ENCODE assay signal across 17 cellular contexts in the genomic region with DNA sequence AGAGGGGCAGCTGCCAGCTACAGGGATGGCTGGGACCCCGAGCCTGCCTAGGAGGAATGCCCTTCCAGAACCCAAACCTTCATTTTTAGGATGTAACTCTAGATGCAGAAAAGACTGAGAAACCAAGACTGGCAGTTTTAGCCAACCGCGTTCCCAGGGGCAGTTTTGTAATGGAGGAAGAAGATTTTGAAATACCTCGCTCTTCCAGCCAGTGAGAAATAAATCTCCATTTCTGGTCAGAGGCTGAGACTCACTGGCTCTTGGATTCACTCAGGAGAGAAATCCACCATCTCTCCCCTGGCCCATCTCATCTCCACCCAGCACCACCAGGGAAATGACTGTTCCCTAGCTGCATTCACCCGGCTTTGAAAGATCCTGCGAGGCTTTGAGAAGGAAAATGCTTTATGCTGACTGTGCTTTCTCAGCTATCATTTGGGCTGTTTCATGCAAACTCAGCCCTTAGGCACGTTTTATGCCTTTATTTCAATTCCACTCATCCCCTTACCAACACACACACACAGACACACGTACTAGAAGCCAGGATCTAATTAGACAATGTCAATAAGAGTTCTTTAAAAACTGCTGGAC.
A peak's percentile ranks its signal among the peaks of the same experiment; 100 is the strongest.
DNase-seq lines count a peak whose midpoint lies in the region; FAIRE-seq and TF ChIP-seq lines count a peak whose summit lies in the region.
"Had no signal": no experiment of that assay in that cellular context is flagged by ENCODE, and none has a peak within 500 bp of the region (broad histone marks: within the 10 kb centered on the region; RNA-seq: fewer than 3 reads in every experiment).

No MANE protein-coding gene starts in this region.

- H4K8ac ChIP-seq in trophoblast cell (ENCODE audit: low read depth, low read length): no peak overlapping the region

- H3K27ac ChIP-seq in small intestine (ENCODE audit: low read depth in 1 of 2, low read length in 1 of 2) (no peak overlapping the region), trophoblast cell (ENCODE audit: low read depth, low read length) (no peak overlapping the region)
- H3K27ac ChIP-seq: body of pancreas, ovary had no signal

- H3K9me3 ChIP-seq in small intestine (ENCODE audit: control insufficient read depth, low read depth): no peaks in the 10 kb centered on the region
- peaks cover 2% of the 10 kb centered on the region for H3K9me3 ChIP-seq in trophoblast cell (ENCODE audit: insufficient read depth, low read depth, low read length)
- H3K9me3 ChIP-seq: BE2C, body of pancreas, ovary had no signal

- H2BK12ac ChIP-seq in trophoblast cell (ENCODE audit: low read length): no peak overlapping the region

- no peak overlapping the region for H2BK120ac ChIP-seq in trophoblast cell (ENCODE audit: insufficient read depth, low read length, poor library complexity)

- no peak overlapping the region for H4K91ac ChIP-seq in trophoblast cell (ENCODE audit: low read depth, low read length)

- no peaks in the 10 kb centered on the region for H3K79me2 ChIP-seq in trophoblast cell (ENCODE audit: control insufficient read depth, insufficient read depth, low read length, poor library complexity)

- H3K4me2 ChIP-seq in trophoblast cell (ENCODE audit: low read length): no peak overlapping the region

- no peak overlapping the region for H3K4me3 ChIP-seq in NB4 (ENCODE audit: low read depth, low read length)
- H3K4me3 ChIP-seq in cardiac fibroblast (replicated peaks in 1 of 2; ENCODE audit: low read depth in 2 of 2, low read length in 2 of 2): no peak overlapping the region
- H3K4me3 ChIP-seq in small intestine (ENCODE audit: low read depth in 1 of 2, low read length in 2 of 2): no peak overlapping the region
- H3K4me3 ChIP-seq in trophoblast cell (ENCODE audit: low read depth, low read length): no peak overlapping the region
- H3K4me3 ChIP-seq: body of pancreas, ovary had no signal

- H3K4ac ChIP-seq in trophoblast cell (ENCODE audit: low read depth, low read length): no peak overlapping the region

- H2AFZ ChIP-seq in trophoblast cell (ENCODE audit: insufficient read depth, low read length, poor library complexity): no peak overlapping the region

- H3K36me3 ChIP-seq in small intestine (ENCODE audit: control insufficient read depth in 2 of 2, insufficient read depth in 2 of 2, low read length in 2 of 2) (no peaks in the 10 kb centered on the region), trophoblast cell (ENCODE audit: control insufficient read depth in 1 of 2, insufficient read depth in 2 of 2, low read length in 2 of 2) (no peaks in the 10 kb centered on the region)
- H3K36me3 ChIP-seq: BE2C, ovary had no signal

- H3K79me1 ChIP-seq in trophoblast cell (ENCODE audit: low read length): no peaks in the 10 kb centered on the region

- no peaks in the 10 kb centered on the region for H3K27me3 ChIP-seq in small intestine (ENCODE audit: control insufficient read depth in 2 of 2, insufficient read depth in 2 of 2, low read length in 2 of 2)
- no peaks in the 10 kb centered on the region for H3K27me3 ChIP-seq in trophoblast cell (ENCODE audit: insufficient read depth, low read length)
- H3K27me3 ChIP-seq: BE2C, body of pancreas, ovary had no signal

- H3K9ac ChIP-seq in trophoblast cell (ENCODE audit: low read length): no peak overlapping the region

- H3K4me1 ChIP-seq in small intestine (ENCODE audit: control insufficient read depth in 2 of 2, insufficient read depth in 1 of 2, low read depth in 1 of 2, low read length in 1 of 2): no peaks in the 10 kb centered on the region
- H3K4me1 ChIP-seq in trophoblast cell (ENCODE audit: control insufficient read depth in 1 of 2, insufficient read depth in 2 of 2, low read length in 2 of 2): no peaks in the 10 kb centered on the region
- H3K4me1 ChIP-seq: body of pancreas had no signal

- H3K9me3 Mint-ChIP-seq in nephron progenitor cell: no peaks in the 10 kb centered on the region

- no peak for TF ChIP-seq POLR2A in NB4 (IDR thresholded peaks at IDR 0.05; ENCODE audit: extremely low read depth, insufficient read length)

- no peak overlapping the region for H3K14ac ChIP-seq in trophoblast cell (ENCODE audit: low read length)

- H3K4me3 Mint-ChIP-seq in nephron progenitor cell: no peak overlapping the region
- H3K4me3 Mint-ChIP-seq: activated CD8-positive, alpha-beta memory T cell treated with anti-CD3 and anti-CD28 coated beads, Interleukin-2, amount 10 ng/mL, durations not matched to agents 7 days and 5 days had no signal

- no peak for TF ChIP-seq CTCF in NB4 (IDR thresholded peaks at IDR 0.05; ENCODE audit: low read depth, low read length)
- TF ChIP-seq CTCF in cardiac fibroblast (IDR thresholded peaks at IDR 0.05; ENCODE audit: low read depth, low read length): no peak
- no peak for TF ChIP-seq CTCF in nephron progenitor cell (IDR thresholded peaks at IDR 0.05)

- no peak overlapping the region for H2BK5ac ChIP-seq in trophoblast cell (ENCODE audit: low read depth, low read length, poor library complexity)

- no peak overlapping the region for H3K18ac ChIP-seq in trophoblast cell (ENCODE audit: low read length)

- WGBS in small intestine, 3 donors: 59 to 84% (median 68%) methylated on average over 8 of the region's 8 CpGs
- no CpG with 5 or more reads among the region's 8 CpGs for WGBS in trophoblast cell (ENCODE audit: extremely low coverage, insufficient coverage, insufficient read length)

- no peaks in the 10 kb centered on the region for H3K36me3 Mint-ChIP-seq in nephron progenitor cell (ENCODE audit: low read depth)
- H3K36me3 Mint-ChIP-seq: activated CD8-positive, alpha-beta memory T cell treated with anti-CD3 and anti-CD28 coated beads, Interleukin-2, amount 10 ng/mL, durations not matched to agents 7 days and 5 days had no signal

- H2AK5ac ChIP-seq in trophoblast cell (ENCODE audit: low read length): no peak overlapping the region

- DNase-seq in AG20443 (ENCODE audit: low spot score) (peak; percentile 28), NB4 (ENCODE audit: low read depth) (peak; percentile 33), cardiac fibroblast (ENCODE audit: low read depth in 2 of 2) (peak; percentile 21 to 40), nephron progenitor cell (no peak), small intestine (no peak), cerebellar cortex (ENCODE audit: low spot score) (no peak), kidney glomerular epithelial cell (lab: John Stamatoyannopoulos, UW) (no peak), trophoblast cell (no peak)
- DNase-seq: activated CD8-positive, alpha-beta memory T cell treated with anti-CD3 and anti-CD28 coated beads, Interleukin-2, amount 10 ng/mL, durations not matched to agents 7 days and 5 days; BE2C; body of pancreas; effector CD4-positive, alpha-beta T cell; Karpas-422; NCI-H187 treated with DMSO at 0.1 percent for 48 hours; ovary; substantia nigra had no signal

- no peak overlapping the region for H4K12ac ChIP-seq in trophoblast cell (ENCODE audit: low read depth, low read length)

- H3K4me1 Mint-ChIP-seq in nephron progenitor cell: peaks cover 35% of the 10 kb centered on the region
- H3K4me1 Mint-ChIP-seq: activated CD8-positive, alpha-beta memory T cell treated with anti-CD3 and anti-CD28 coated beads, Interleukin-2, amount 10 ng/mL, durations not matched to agents 7 days and 5 days had no signal

- peak overlapping the region; percentile 28 for H3K27ac Mint-ChIP-seq in nephron progenitor cell
- H3K27ac Mint-ChIP-seq: activated CD8-positive, alpha-beta memory T cell treated with anti-CD3 and anti-CD28 coated beads, Interleukin-2, amount 10 ng/mL, durations not matched to agents 7 days and 5 days had no signal

- peaks cover 2% of the 10 kb centered on the region for H3K27me3 Mint-ChIP-seq in nephron progenitor cell (ENCODE audit: low read depth, poor library complexity)
- H3K27me3 Mint-ChIP-seq: activated CD8-positive, alpha-beta memory T cell treated with anti-CD3 and anti-CD28 coated beads, Interleukin-2, amount 10 ng/mL, durations not matched to agents 7 days and 5 days had no signal

- FAIRE-seq in small intestine (lab: Jason Lieb, UNC): no peak
- FAIRE-seq: frontal cortex had no signal

- H3K23ac ChIP-seq in trophoblast cell (ENCODE audit: low read length): no peak overlapping the region

Comparison
In these comparisons a context has a peak if more than half of its experiments do, and no peak if none do; other contexts are left out.
1. DNase-seq: peak in AG20443 (single experiment), NB4 (single experiment) and cardiac fibroblast (2 of 2); none in nephron progenitor cell (single experiment), small intestine (single experiment), cerebellar cortex (single experiment), kidney glomerular epithelial cell (single experiment) and trophoblast cell (0 of 2).